ENCODE assay signal across 34 cellular contexts in genomic region chr20:59416916-59417315, GRCh38.
"Had no signal": no experiment of that assay in that cellular context is flagged by ENCODE, and none has a peak within 500 bp of the region (broad histone marks: within the 10 kb centered on the region; RNA-seq: fewer than 3 reads in every experiment).

No MANE protein-coding gene starts in this region.

- H3K4me2 ChIP-seq: KMS-11 had no signal

- H3K36me3 ChIP-seq: MG63 had no signal

- H3K4me3 ChIP-seq: MG63 had no signal

- H3K9me3 ChIP-seq: MG63 had no signal

- H3K27ac ChIP-seq: KMS-11 had no signal

- H3K9ac ChIP-seq: KMS-11 had no signal

- DNase-seq: Karpas-422, Kasumi-1, MG63, MM.1S, MV-4-11, NCI-H1048, NCI-H1092, NCI-H1092 treated with DMSO at 0.1 percent for 48 hours, NCI-H1105, NCI-H1105 treated with DMSO at 0.1 percent for 48 hours, NCI-H1417, NCI-H1417 treated with DMSO at 0.1 percent for 48 hours, NCI-H1436, NCI-H1436 treated with DMSO at 0.1 percent for 48 hours, NCI-H146, NCI-H1694, NCI-H1694 treated with DMSO at 0.1 percent for 48 hours, NCI-H187, NCI-H187 treated with DMSO at 0.1 percent for 48 hours, NCI-H1930, NCI-H2029, NCI-H2029 treated with DMSO at 0.1 percent for 48 hours, NCI-H2081, NCI-H2081 treated with DMSO at 0.1 percent for 48 hours, NCI-H2107, NCI-H2171, NCI-H2171 treated with DMSO at 0.1 percent for 48 hours, NCI-H2227 treated with DMSO at 0.1 percent for 48 hours, NCI-H226, NCI-H345, NCI-H446, NCI-H446 treated with DMSO at 0.1 percent for 48 hours, NCI-H510A had no signal
